Comparison of ENCODE assay signal across 17 cellular contexts in genomic region chr1:159023723-159024122, GRCh38. TPM values are rescaled to one million over a fixed set of nuclear protein-coding genes. Genes with fewer than 3 reads are reported as not detected.
DNase-seq lines count a peak whose midpoint lies in the region; ATAC-seq and TF ChIP-seq lines count a peak whose summit lies in the region.
"Had no signal": no experiment of that assay in that cellular context is flagged by ENCODE, and none has a peak within 500 bp of the region (broad histone marks: within the 10 kb centered on the region; RNA-seq: fewer than 3 reads in every experiment).

No MANE protein-coding gene starts in this region.

- TF ChIP-seq CTCF in Calu3 (IDR thresholded peaks at IDR 0.05; ENCODE audit: unreplicated experiment): no peak
- TF ChIP-seq CTCF in endothelial cell (IDR thresholded peaks at IDR 0.05; ENCODE audit: unreplicated experiment): no peak
- TF ChIP-seq CTCF in Peyer's patch (IDR thresholded peaks at IDR 0.05): no peak

- no peak for TF ChIP-seq POLR2A in Peyer's patch (IDR thresholded peaks at IDR 0.05)

- H3K36me3 ChIP-seq in HUES48 (ENCODE audit: control insufficient read depth, insufficient read depth, low read length): no peaks in the 10 kb centered on the region
- H3K36me3 ChIP-seq in naive thymus-derived CD4-positive, alpha-beta T cell (ENCODE audit: control insufficient read depth in 2 of 3, insufficient read depth in 3 of 3, low read length in 3 of 3): peaks cover 6 to 50% (median 17%) of the 10 kb centered on the region in 3 experiments
- H3K36me3 ChIP-seq in Peyer's patch: peaks cover 0 to 32% (median 0%) of the 10 kb centered on the region in 3 donors

- peak overlapping the region; percentile 29 for H3K27ac Mint-ChIP-seq in Calu3 (ENCODE audit: unreplicated experiment)
- H3K27ac Mint-ChIP-seq in endothelial cell (ENCODE audit: unreplicated experiment): no peak overlapping the region
- peak overlapping the region; percentile 38 to 68 for H3K27ac Mint-ChIP-seq in natural killer cell treated with Interleukin-12 subunit alpha and Interleukin-12 subunit beta and Interleukin-15 and Interleukin-18, amount 100 ng/mL, for 72 hours
- H3K27ac Mint-ChIP-seq in naive thymus-derived CD4-positive, alpha-beta T cell: no peak overlapping the region
- H3K27ac Mint-ChIP-seq: B cell, HFFc6 had no signal

- no peak overlapping the region for H3K9ac ChIP-seq in HUES48 (ENCODE audit: low read depth, low read length)

- POLR2A ChIA-PET in naive thymus-derived CD4-positive, alpha-beta T cell (lab: Charles Lee): no interaction called here

- H3K4me1 Mint-ChIP-seq in Calu3 (ENCODE audit: low read depth, unreplicated experiment) (no peaks in the 10 kb centered on the region), endothelial cell (ENCODE audit: unreplicated experiment) (peaks cover 60% of the 10 kb centered on the region)
- H3K4me1 Mint-ChIP-seq in natural killer cell treated with Interleukin-12 subunit alpha and Interleukin-12 subunit beta and Interleukin-15 and Interleukin-18, amount 100 ng/mL, for 72 hours (ENCODE audit: low read depth in 2 of 2): peaks cover 69 to 75% of the 10 kb centered on the region in 2 donors
- peaks cover 48 to 90% (median 76%) of the 10 kb centered on the region in 7 donors for H3K4me1 Mint-ChIP-seq in naive thymus-derived CD4-positive, alpha-beta T cell

- H3K9me3 Mint-ChIP-seq in Calu3 (ENCODE audit: low read depth, unreplicated experiment): peaks cover 3% of the 10 kb centered on the region
- no peaks in the 10 kb centered on the region for H3K9me3 Mint-ChIP-seq in endothelial cell (ENCODE audit: unreplicated experiment)
- H3K9me3 Mint-ChIP-seq in natural killer cell treated with Interleukin-12 subunit alpha and Interleukin-12 subunit beta and Interleukin-15 and Interleukin-18, amount 100 ng/mL, for 72 hours: no peaks in the 10 kb centered on the region
- H3K9me3 Mint-ChIP-seq in naive thymus-derived CD4-positive, alpha-beta T cell: peaks cover 0 to 13% (median 0%) of the 10 kb centered on the region in 11 donors
- H3K9me3 Mint-ChIP-seq: CD4-positive, alpha-beta memory T cell; HFFc6 had no signal

- H3K9me3 ChIP-seq in HUES48 (ENCODE audit: control insufficient read depth, insufficient read depth, low read length) (no peaks in the 10 kb centered on the region), Peyer's patch (no peaks in the 10 kb centered on the region)
- H3K9me3 ChIP-seq in naive thymus-derived CD4-positive, alpha-beta T cell (ENCODE audit: control insufficient read depth in 2 of 3, low read length in 3 of 3): no peaks in the 10 kb centered on the region

- CTCF ChIA-PET in Calu3 (lab: Charles Lee): no interaction called here
- CTCF ChIA-PET in naive thymus-derived CD4-positive, alpha-beta T cell (lab: Charles Lee): no interaction called here

- H3K27ac ChIP-seq in HUES48 (ENCODE audit: low read depth, low read length): peak overlapping the region; percentile 12
- H3K27ac ChIP-seq in naive thymus-derived CD4-positive, alpha-beta T cell (ENCODE audit: low read depth, low read length): no peak overlapping the region
- no peak overlapping the region for H3K27ac ChIP-seq in Peyer's patch
- H3K27ac ChIP-seq: HL-60 had no signal

- H3K4me3 Mint-ChIP-seq in Calu3 (ENCODE audit: low read depth, unreplicated experiment): no peak overlapping the region
- peak overlapping the region; percentile 2 for H3K4me3 Mint-ChIP-seq in endothelial cell (ENCODE audit: unreplicated experiment)
- H3K4me3 Mint-ChIP-seq in natural killer cell treated with Interleukin-12 subunit alpha and Interleukin-12 subunit beta and Interleukin-15 and Interleukin-18, amount 100 ng/mL, for 72 hours: peak overlapping the region; percentile 12
- peak overlapping the region in 1 of 10 donors; percentile 10 for H3K4me3 Mint-ChIP-seq in naive thymus-derived CD4-positive, alpha-beta T cell
- H3K4me3 Mint-ChIP-seq: B cell, HFFc6 had no signal

- peaks cover 13% of the 10 kb centered on the region for H3K4me1 ChIP-seq in HUES48 (ENCODE audit: control insufficient read depth, insufficient read depth, low read length)
- H3K4me1 ChIP-seq in naive thymus-derived CD4-positive, alpha-beta T cell (ENCODE audit: control insufficient read depth in 2 of 2, insufficient read depth in 2 of 2, low read length in 2 of 2): peaks cover 3 to 18% of the 10 kb centered on the region in 2 donors
- peaks cover 0 to 10% (median 0%) of the 10 kb centered on the region in 4 donors for H3K4me1 ChIP-seq in Peyer's patch

- no peaks in the 10 kb centered on the region for H3K27me3 Mint-ChIP-seq in Calu3 (ENCODE audit: unreplicated experiment)
- no peaks in the 10 kb centered on the region for H3K27me3 Mint-ChIP-seq in endothelial cell (ENCODE audit: unreplicated experiment)
- H3K27me3 Mint-ChIP-seq in natural killer cell treated with Interleukin-12 subunit alpha and Interleukin-12 subunit beta and Interleukin-15 and Interleukin-18, amount 100 ng/mL, for 72 hours: no peaks in the 10 kb centered on the region
- no peaks in the 10 kb centered on the region for H3K27me3 Mint-ChIP-seq in naive thymus-derived CD4-positive, alpha-beta T cell
- H3K27me3 Mint-ChIP-seq: B cell; CD4-positive, alpha-beta memory T cell had no signal

- no TSS peak for BruUV-seq in Calu3 (replicated peaks; lab: Mats Ljungman, UMichigan)

- H3K4me3 ChIP-seq in HUES48 (ENCODE audit: low read depth, low read length): no peak overlapping the region
- no peak overlapping the region for H3K4me3 ChIP-seq in naive thymus-derived CD4-positive, alpha-beta T cell (ENCODE audit: low read length)
- no peak overlapping the region for H3K4me3 ChIP-seq in Peyer's patch
- H3K4me3 ChIP-seq: K562 had no signal

- intact Hi-C loops in Calu3 (cut with micrococcal nuclease; ENCODE audit: unreplicated experiment): no loop called here
- intact Hi-C loops in naive thymus-derived CD4-positive, alpha-beta T cell (cut with micrococcal nuclease): no loop called here

- H3K36me3 Mint-ChIP-seq in Calu3 (ENCODE audit: insufficient read depth, unreplicated experiment): peaks cover 22% of the 10 kb centered on the region
- peaks cover 54% of the 10 kb centered on the region for H3K36me3 Mint-ChIP-seq in endothelial cell (ENCODE audit: low read depth, unreplicated experiment)
- peaks cover 66% of the 10 kb centered on the region for H3K36me3 Mint-ChIP-seq in natural killer cell treated with Interleukin-12 subunit alpha and Interleukin-12 subunit beta and Interleukin-15 and Interleukin-18, amount 100 ng/mL, for 72 hours
- peaks cover 18 to 84% (median 66%) of the 10 kb centered on the region in 5 donors for H3K36me3 Mint-ChIP-seq in naive thymus-derived CD4-positive, alpha-beta T cell

- H3K27me3 ChIP-seq in HUES48 (ENCODE audit: control insufficient read depth, insufficient read depth, low read length) (no peaks in the 10 kb centered on the region), Peyer's patch (no peaks in the 10 kb centered on the region)
- H3K27me3 ChIP-seq in naive thymus-derived CD4-positive, alpha-beta T cell (ENCODE audit: control insufficient read depth in 2 of 2, insufficient read depth in 2 of 2, low read length in 2 of 2): no peaks in the 10 kb centered on the region

- ATAC-seq in natural killer cell treated with Interleukin-12 subunit alpha and Interleukin-12 subunit beta and Interleukin-15 and Interleukin-18, amount 100 ng/mL, for 72 hours: no peak
- no peak for ATAC-seq in naive thymus-derived CD4-positive, alpha-beta T cell
- ATAC-seq: K562, Panc1 had no signal

- DNase-seq in Calu3: no peak
- DNase-seq in endothelial cell (ENCODE audit: low spot score): no peak
- DNase-seq in natural killer cell treated with Interleukin-12 subunit alpha and Interleukin-12 subunit beta and Interleukin-15 and Interleukin-18, amount 100 ng/mL, for 72 hours (ENCODE audit: low spot score): no peak
- DNase-seq in naive thymus-derived CD4-positive, alpha-beta T cell: no peak
- no peak for DNase-seq in stimulated activated CD4-positive, alpha-beta T cell treated with anti-CD3 and anti-CD28 coated beads, Interleukin-2, amount 100 ng/mL, for 48 hours
- no peak for DNase-seq in Peyer's patch
- DNase-seq: CD4-positive, alpha-beta memory T cell; GF-D8; HFFc6; NCI-H1092; NCI-H748 treated with DMSO at 0.1 percent for 48 hours; Right ventricle myocardium superior had no signal

RNA-seq across cellular contexts. Expression of gene IFI16, which starts 14.0 kb away (rescaled TPM):
- total RNA-seq in Calu3 (2022) (52.8 and 84.5 TPM in 2 replicates), endothelial cell (ENCODE audit: unreplicated experiment) (258 TPM), Peyer's patch (100 to 1,000 TPM in 1 of 4 donors, 10 to 100 TPM in 3; 10.5 to 106 (median 24.9) TPM)
- 100 to 1,000 TPM; 186 to 228 TPM for total RNA-seq in natural killer cell treated with Interleukin-12 subunit alpha and Interleukin-12 subunit beta and Interleukin-15 and Interleukin-18, amount 100 ng/mL, for 72 hours
- total RNA-seq in naive thymus-derived CD4-positive, alpha-beta T cell: 100 to 1,000 TPM in 2 of 5 experiments, 10 to 100 TPM in 3; 42.4 to 307 (median 96.0) TPM
- 10 to 100 TPM; 46.1 to 48.0 TPM for polyA plus RNA-seq in naive thymus-derived CD4-positive, alpha-beta T cell

RNA-seq across cellular contexts. Expression of gene AIM2, which starts 52.8 kb away (rescaled TPM):
- total RNA-seq in Calu3 (2022) (not detected in 2 replicates), endothelial cell (ENCODE audit: unreplicated experiment) (29.2 TPM), Peyer's patch (100 to 1,000 TPM in 1 of 4 donors, 1 to 10 TPM in 3; 1.5 to 170 (median 6.4) TPM)
- 1 to 10 TPM; 1.8 to 6.6 TPM for total RNA-seq in natural killer cell treated with Interleukin-12 subunit alpha and Interleukin-12 subunit beta and Interleukin-15 and Interleukin-18, amount 100 ng/mL, for 72 hours
- 1 to 10 TPM in 2 of 5 experiments, under 1 TPM in 2, not detected in 1; 0.32 to 8.8 (median 2.1) TPM for total RNA-seq in naive thymus-derived CD4-positive, alpha-beta T cell
- polyA plus RNA-seq in naive thymus-derived CD4-positive, alpha-beta T cell: not detected

Comparison
In these comparisons a context has a peak if more than half of its experiments do, and no peak if none do; other contexts are left out.
1. H3K27ac Mint-ChIP-seq: peak in Calu3 (single experiment) and natural killer cell treated with Interleukin-12 subunit alpha and Interleukin-12 subunit beta and Interleukin-15 and Interleukin-18, amount 100 ng/mL, for 72 hours (2 of 2); none in endothelial cell (single experiment) and naive thymus-derived CD4-positive, alpha-beta T cell (0 of 9).